1 cellular context compared by ENCODE assay signal in the genomic region with DNA sequence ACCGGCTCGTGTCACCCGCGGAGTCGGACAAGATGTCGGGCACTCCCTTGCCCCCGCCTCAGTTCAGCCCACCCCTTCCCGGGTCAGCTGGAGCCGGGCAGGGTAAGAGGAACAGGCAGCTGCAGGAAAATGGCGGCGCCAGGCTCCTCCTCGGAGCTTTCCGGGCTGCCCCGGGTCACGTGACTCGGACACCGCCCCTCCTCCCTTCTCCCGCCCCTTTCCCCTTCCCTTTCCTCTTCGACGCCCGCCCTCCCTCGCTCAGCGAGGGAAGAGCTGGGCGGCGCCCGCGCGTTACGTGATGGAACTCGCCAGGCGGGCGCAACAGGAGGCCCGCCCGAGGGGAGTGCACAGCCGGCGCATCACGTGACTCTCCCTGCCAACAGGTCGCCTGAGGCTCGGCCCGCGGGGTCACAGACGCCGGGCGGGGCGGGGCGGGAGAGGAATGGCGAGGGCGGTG.
TF ChIP-seq lines count a peak whose summit lies in the region.

PICALM (minus strand) TSS at position 134 of the 457 bp plus-strand sequence. CDS start 304 bp downstream, outside the sequence.

TF ChIP-seq in WTC11, 78 proteins besides CTCF, POLR2A, EP300 and RAD21 (continued from another document):
- TF ChIP-seq STAT6 (CRISPR knock-in tag; conservative IDR thresholded peaks at IDR 0.05; ENCODE audit: low read depth) (no peak), ZNF423 (CRISPR knock-in tag; IDR thresholded peaks at IDR 0.05) (peak; percentile 95), SMAD4 (CRISPR knock-in tag; IDR thresholded peaks at IDR 0.05) (no peak)
- TF ChIP-seq, protein P1, sequence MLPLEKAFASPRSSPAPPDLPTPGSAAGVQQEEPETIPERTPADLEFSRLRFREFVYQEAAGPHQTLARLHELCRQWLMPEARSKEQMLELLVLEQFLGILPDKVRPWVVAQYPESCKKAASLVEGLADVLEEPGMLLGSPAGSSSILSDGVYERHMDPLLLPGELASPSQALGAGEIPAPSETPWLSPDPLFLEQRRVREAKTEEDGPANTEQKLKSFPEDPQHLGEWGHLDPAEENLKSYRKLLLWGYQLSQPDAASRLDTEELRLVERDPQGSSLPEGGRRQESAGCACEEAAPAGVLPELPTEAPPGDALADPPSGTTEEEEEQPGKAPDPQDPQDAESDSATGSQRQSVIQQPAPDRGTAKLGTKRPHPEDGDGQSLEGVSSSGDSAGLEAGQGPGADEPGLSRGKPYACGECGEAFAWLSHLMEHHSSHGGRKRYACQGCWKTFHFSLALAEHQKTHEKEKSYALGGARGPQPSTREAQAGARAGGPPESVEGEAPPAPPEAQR (CRISPR knock-in tag; IDR thresholded peaks at IDR 0.05): no peak
